Comparison of ENCODE assay signal across 37 cellular contexts in genomic region chr2:180682871-180683270, GRCh38.
DNase-seq lines count a peak whose midpoint lies in the region; ATAC-seq, FAIRE-seq and TF ChIP-seq lines count a peak whose summit lies in the region.
"Had no signal": no experiment of that assay in that cellular context is flagged by ENCODE, and none has a peak within 500 bp of the region (broad histone marks: within the 10 kb centered on the region; RNA-seq: fewer than 3 reads in every experiment).

No MANE protein-coding gene starts in this region.

- CTCF ChIA-PET in K562 (lab: Yijun Ruan, JAX; ENCODE audit: low intra/inter-chr PET ratio) (interaction anchor here (0.6 kb wide), 1 partner anchor 18 kb away, joined by 5 read pairs; no protein-coding TSS in a partner anchor), SK-N-SH (lab: Yijun Ruan, JAX) (no interaction called here)

- no peaks in the 10 kb centered on the region for H3K27me3 Mint-ChIP-seq in glutamatergic neuron (ENCODE audit: unreplicated experiment)
- H3K27me3 Mint-ChIP-seq: CD4-positive, CD25-positive, alpha-beta regulatory T cell had no signal

- FAIRE-seq in K562 (lab: Jason Lieb, UNC), result peak; percentile 19
- FAIRE-seq: A204.1, A549, D721Med had no signal

- H3K27ac Mint-ChIP-seq in glutamatergic neuron (ENCODE audit: unreplicated experiment), result no peak overlapping the region
- H3K27ac Mint-ChIP-seq: B cell; CD14-positive monocyte; CD4-positive, alpha-beta memory T cell; CD4-positive, alpha-beta T cell; CD4-positive, CD25-positive, alpha-beta regulatory T cell; CD8-positive, alpha-beta memory T cell; CD8-positive, alpha-beta T cell had no signal

- no TSS peak for BruUV-seq in K562 (replicated peaks; lab: Mats Ljungman, UMichigan)

- H3K36me3 ChIP-seq in K562 (ENCODE audit: control insufficient read depth, insufficient read depth, low read length) (no peaks in the 10 kb centered on the region), SK-N-SH (replicated peaks in 1 of 2; ENCODE audit: control insufficient read depth in 1 of 2, insufficient read depth in 2 of 2, low read length in 1 of 2) (no peaks in the 10 kb centered on the region)
- H3K36me3 ChIP-seq: BE2C; BLaER1; BLaER1 treated with 17β-estradiol and CSF1 and Interleukin-3, amounts not matched to agents 10 nM and 100 nM had no signal

- H2AFZ ChIP-seq in K562 (ENCODE audit: low read depth, low read length) (no peak overlapping the region), SK-N-SH (ENCODE audit: low read depth) (no peak overlapping the region)

- TF ChIP-seq EP300 in K562 (IDR thresholded peaks at IDR 0.05; ENCODE audit: low read length) (no peak), SK-N-SH (IDR thresholded peaks at IDR 0.05; ENCODE audit: borderline replicate concordance in 1 of 2, low read depth in 1 of 2, low read length in 1 of 2) (no peak)

- H3K9ac ChIP-seq in K562 (ENCODE audit: insufficient read depth in 1 of 2, low read depth in 2 of 2, low read length in 2 of 2) (no peak overlapping the region), SK-N-SH (no peak overlapping the region)
- H3K9ac ChIP-seq: BLaER1; BLaER1 treated with 17β-estradiol and CSF1 and Interleukin-3, amounts not matched to agents 10 nM and 100 nM had no signal

- no peak overlapping the region for H3K27ac ChIP-seq in K562 (ENCODE audit: extremely low read depth, low read depth, low read length)
- no peak overlapping the region for H3K27ac ChIP-seq in SK-N-SH (ENCODE audit: low read depth in 2 of 2, low read length in 1 of 2)
- H3K27ac ChIP-seq: 22Rv1; A549; BLaER1; BLaER1 treated with 17β-estradiol and CSF1 and Interleukin-3, amounts not matched to agents 10 nM and 100 nM; C4-2B had no signal

- 5% methylated on average over 1 of the region's 1 CpG for WGBS in K562 (ENCODE audit: insufficient coverage, low coverage, missing lambda C conversion rate)
- WGBS in SK-N-SH (ENCODE audit: low lambda C conversion rate), result 72% methylated on average over 1 of the region's 1 CpG

- H3K4me3 ChIP-seq in K562 (no peak overlapping the region), SK-N-SH (ENCODE audit: low read depth in 2 of 2, low read length in 1 of 2) (no peak overlapping the region)
- H3K4me3 ChIP-seq: A549; BLaER1; BLaER1 treated with 17β-estradiol and CSF1 and Interleukin-3, amounts not matched to agents 10 nM and 100 nM had no signal

- H3K9me2 ChIP-seq in SK-N-SH, result no peaks in the 10 kb centered on the region

- H3K4me1 Mint-ChIP-seq in glutamatergic neuron (ENCODE audit: low read depth, unreplicated experiment), result peaks cover 17% of the 10 kb centered on the region
- H3K4me1 Mint-ChIP-seq: B cell; CD14-positive monocyte; CD4-positive, alpha-beta memory T cell; CD4-positive, CD25-positive, alpha-beta regulatory T cell; CD8-positive, alpha-beta memory T cell had no signal

- no peaks in the 10 kb centered on the region for H3K36me3 Mint-ChIP-seq in glutamatergic neuron (ENCODE audit: unreplicated experiment)
- H3K36me3 Mint-ChIP-seq: CD14-positive monocyte; CD4-positive, alpha-beta memory T cell; CD4-positive, CD25-positive, alpha-beta regulatory T cell; CD8-positive, alpha-beta memory T cell; CD8-positive, alpha-beta T cell had no signal

- no peaks in the 10 kb centered on the region for H3K79me2 ChIP-seq in K562 (ENCODE audit: control insufficient read depth, insufficient read depth, low read length)
- H3K79me2 ChIP-seq in SK-N-SH (ENCODE audit: insufficient read depth), result no peaks in the 10 kb centered on the region

- DNase-seq in COLO829 (ENCODE audit: low spot score) (peak; percentile 54), SK-MEL-5 (ENCODE audit: low read depth, low spot score) (peak; percentile 89), K562 (ENCODE audit: extremely low read depth in 1 of 4, low spot score in 3 of 4) (no peak), foreskin melanocyte (peak; percentile 27), MV-4-11 (lab: John Stamatoyannopoulos, UW) (no peak), glutamatergic neuron (no peak), SK-N-SH (no peak)
- DNase-seq: 8988T; ACHN; AML-193; BE2C; C1 segment of cervical spinal cord; Caco-2; Calu3; CD4-positive, alpha-beta memory T cell; CD4-positive, alpha-beta T cell; CD4-positive, CD25-positive, alpha-beta regulatory T cell; CD8-positive, alpha-beta memory T cell; CD8-positive, alpha-beta T cell; COR-L47; DMS 273 treated with DMSO at 0.1 percent for 48 hours; DMS153; DMS53; DMS79; DMS79 treated with DMSO at 0.1 percent for 48 hours; DND-41; EL had no signal

- no peak for TF ChIP-seq POLR2A in K562 (conservative IDR thresholded peaks at IDR 0.05)

- H3F3A ChIP-seq in SK-N-SH (replicated peaks; ENCODE audit: insufficient read depth), result no peaks in the 10 kb centered on the region

- H3K9me3 ChIP-seq in K562 (replicated peaks; ENCODE audit: control insufficient read depth, insufficient read depth, low read depth, low read length) (no peaks in the 10 kb centered on the region), SK-N-SH (no peaks in the 10 kb centered on the region)
- H3K9me3 ChIP-seq: A549; BE2C; BLaER1; BLaER1 treated with 17β-estradiol and CSF1 and Interleukin-3, amounts not matched to agents 10 nM and 100 nM; Caco-2 had no signal

- POLR2A ChIA-PET in K562 (lab: Yijun Ruan, JAX), result no interaction called here
- POLR2A ChIA-PET in SK-N-SH (lab: Yijun Ruan, JAX), result no interaction called here

- no peaks in the 10 kb centered on the region for H3K27me3 ChIP-seq in K562 (ENCODE audit: control insufficient read depth in 2 of 2, insufficient read depth in 2 of 2, low read length in 2 of 2)
- no peaks in the 10 kb centered on the region for H3K27me3 ChIP-seq in SK-N-SH (ENCODE audit: insufficient read depth)
- H3K27me3 ChIP-seq: BE2C; BLaER1; BLaER1 treated with 17β-estradiol and CSF1 and Interleukin-3, amounts not matched to agents 10 nM and 100 nM had no signal

- no peaks in the 10 kb centered on the region for H3K4me1 ChIP-seq in K562 (replicated peaks in 1 of 2; ENCODE audit: control insufficient read depth in 2 of 2, insufficient read depth in 2 of 2, low read length in 2 of 2)
- no peaks in the 10 kb centered on the region for H3K4me1 ChIP-seq in SK-N-SH (ENCODE audit: control insufficient read depth in 1 of 2, insufficient read depth in 2 of 2, low read depth in 1 of 2, low read length in 1 of 2)
- H3K4me1 ChIP-seq: BE2C; BLaER1; BLaER1 treated with 17β-estradiol and CSF1 and Interleukin-3, amounts not matched to agents 10 nM and 100 nM; Caco-2 had no signal

- no peak overlapping the region for H3K4me2 ChIP-seq in K562 (ENCODE audit: insufficient read depth, low read length)
- no peak overlapping the region for H3K4me2 ChIP-seq in SK-N-SH
- H3K4me2 ChIP-seq: A549; BLaER1; BLaER1 treated with 17β-estradiol and CSF1 and Interleukin-3, amounts not matched to agents 10 nM and 100 nM had no signal

- H4K20me1 ChIP-seq in K562 (replicated peaks; ENCODE audit: control insufficient read depth, insufficient read depth, low read length) (no peaks in the 10 kb centered on the region), SK-N-SH (ENCODE audit: insufficient read depth) (no peaks in the 10 kb centered on the region)
- H4K20me1 ChIP-seq: BLaER1; BLaER1 treated with 17β-estradiol and CSF1 and Interleukin-3, amounts not matched to agents 10 nM and 100 nM had no signal

- no peak overlapping the region for H3K4me3 Mint-ChIP-seq in glutamatergic neuron (ENCODE audit: unreplicated experiment)
- H3K4me3 Mint-ChIP-seq: B cell; CD14-positive monocyte; CD4-positive, alpha-beta memory T cell; CD4-positive, alpha-beta T cell; CD4-positive, CD25-positive, alpha-beta regulatory T cell; CD8-positive, alpha-beta memory T cell; CD8-positive, alpha-beta T cell had no signal

- ATAC-seq in K562 (no peak), HG03342 (IDR thresholded peaks at IDR 0.05; ENCODE audit: unreplicated experiment) (no peak)
- ATAC-seq: A549; CD8-positive, alpha-beta T cell had no signal

- TF ChIP-seq CTCF in K562 (IDR thresholded peaks at IDR 0.05 in 2 of 3, conservative IDR thresholded peaks at IDR 0.05 in 1 of 3; ENCODE audit: insufficient read depth in 2 of 3, low read depth in 1 of 3, low read length in 3 of 3) (no peak), glutamatergic neuron (IDR thresholded peaks at IDR 0.05; ENCODE audit: partially characterized antibody, unreplicated experiment) (no peak), SK-N-SH (IDR thresholded peaks at IDR 0.05) (no peak)

- TF ChIP-seq RAD21 in K562 (CRISPR knock-in tag; conservative IDR thresholded peaks at IDR 0.05 in 1 of 2, IDR thresholded peaks at IDR 0.05 in 1 of 2) (no peak), SK-N-SH (IDR thresholded peaks at IDR 0.05; ENCODE audit: low read length) (no peak)

- intact Hi-C loops in K562 (cut with micrococcal nuclease), result no loop called here

- no peaks in the 10 kb centered on the region for H3K9me1 ChIP-seq in K562 (ENCODE audit: control insufficient read depth, insufficient read depth, low read length)

- no peaks in the 10 kb centered on the region for H3K9me3 Mint-ChIP-seq in glutamatergic neuron (ENCODE audit: unreplicated experiment)
- H3K9me3 Mint-ChIP-seq: CD4-positive, alpha-beta memory T cell; CD4-positive, alpha-beta T cell; CD8-positive, alpha-beta memory T cell; CD8-positive, alpha-beta T cell had no signal

- in situ Hi-C loops in SK-MEL-5 (cut with HindIII; ENCODE audit: low pct_unique_long_range_greater_than_20kb, low sequenced_read_pairs) (no loop called here), K562 (cut with MboI) (no loop called here)

TF ChIP-seq in K562, 482 proteins besides CTCF, POLR2A, EP300 and RAD21:
- TF ChIP-seq TCFL5 (CRISPR knock-in tag; conservative IDR thresholded peaks at IDR 0.05) (no peak), FOXM1 (IDR thresholded peaks at IDR 0.05; ENCODE audit: low read depth) (no peak), FOXM1 (CRISPR knock-in tag; IDR thresholded peaks at IDR 0.05; ENCODE audit: low read depth) (no peak), FOXP1 (CRISPR knock-in tag; IDR thresholded peaks at IDR 0.05) (no peak), EZH2 (IDR thresholded peaks at IDR 0.05; ENCODE audit: borderline replicate concordance, low read depth, low read length) (no peak)

TF ChIP-seq in SK-N-SH, 30 proteins besides CTCF, POLR2A, EP300 and RAD21 (continues in another document):
- TF ChIP-seq YY1 (IDR thresholded peaks at IDR 0.05; ENCODE audit: low read depth), result no peak
- TF ChIP-seq JUND (IDR thresholded peaks at IDR 0.05), result no peak
- no peak for TF ChIP-seq TAF1 (IDR thresholded peaks at IDR 0.05; ENCODE audit: borderline replicate concordance, low read depth, low read length)
- no peak for TF ChIP-seq MEF2A (IDR thresholded peaks at IDR 0.05; ENCODE audit: borderline replicate concordance, low read depth)
- TF ChIP-seq PBX3 (IDR thresholded peaks at IDR 0.05), result no peak
- no peak for TF ChIP-seq FOXJ3 (CRISPR knock-in tag; IDR thresholded peaks at IDR 0.05)

Comparison
In these comparisons a context has a peak if more than half of its experiments do, and no peak if none do; other contexts are left out.
1. DNase-seq: peak in COLO829 (single experiment), SK-MEL-5 (single experiment) and foreskin melanocyte (single experiment); none in K562 (0 of 4), MV-4-11 (single experiment), glutamatergic neuron (single experiment) and SK-N-SH (single experiment).